Comparison of ENCODE assay signal across 13 cellular contexts in genomic region chr9:129071526-129072131, GRCh38. TPM values are rescaled to one million over a fixed set of nuclear protein-coding genes. Genes with fewer than 3 reads are reported as not detected.
A peak's percentile ranks its signal among the peaks of the same experiment; 100 is the strongest.
DNase-seq lines count a peak whose midpoint lies in the region; ATAC-seq and TF ChIP-seq lines count a peak whose summit lies in the region.
"Had no signal": no experiment of that assay in that cellular context is flagged by ENCODE, and none has a peak within 500 bp of the region (broad histone marks: within the 10 kb centered on the region; RNA-seq: fewer than 3 reads in every experiment).

No MANE protein-coding gene starts in this region.

- no peaks in the 10 kb centered on the region for H3K9me3 Mint-ChIP-seq in endodermal cell

- CTCF ChIA-PET in OCI-LY7 (lab: Charles Lee; ENCODE audit: unreplicated experiment), result no interaction called here

- no peaks in the 10 kb centered on the region for H3K27me3 Mint-ChIP-seq in endodermal cell (ENCODE audit: insufficient read depth)

- POLR2A ChIA-PET in OCI-LY7 (lab: Charles Lee), result no interaction called here

- H3K9me3 ChIP-seq in OCI-LY7 (ENCODE audit: low read length), result no peaks in the 10 kb centered on the region
- H3K9me3 ChIP-seq in endodermal cell (ENCODE audit: control insufficient read depth, low read length), result no peaks in the 10 kb centered on the region
- no peaks in the 10 kb centered on the region for H3K9me3 ChIP-seq in transverse colon

- H3K4me1 Mint-ChIP-seq in endodermal cell, result peaks cover 10% of the 10 kb centered on the region

- H3K9ac ChIP-seq in endodermal cell (ENCODE audit: extremely low read depth, low read length, poor library complexity, severe bottlenecking), result no peak overlapping the region
- H3K9ac ChIP-seq: GM23248 had no signal

- H3K9me2 ChIP-seq in OCI-LY7 (ENCODE audit: insufficient read depth, low read length), result no peaks in the 10 kb centered on the region

- no peak for ATAC-seq in HG02642 (IDR thresholded peaks at IDR 0.05; ENCODE audit: poor library complexity, unreplicated experiment)
- no peak for ATAC-seq in GM21381 (IDR thresholded peaks at IDR 0.05; ENCODE audit: unreplicated experiment)
- ATAC-seq in HG03025 (IDR thresholded peaks at IDR 0.05; ENCODE audit: low FRiP score, unreplicated experiment), result no peak

- no peaks in the 10 kb centered on the region for H4K20me1 ChIP-seq in OCI-LY7 (ENCODE audit: insufficient read depth, low read length)

- H3K36me3 ChIP-seq in OCI-LY7 (ENCODE audit: insufficient read depth, low read length) (peaks cover 13% of the 10 kb centered on the region; the same call in 1 of the 2 replicates), endodermal cell (ENCODE audit: control insufficient read depth, insufficient read depth, low read length) (peaks cover 8% of the 10 kb centered on the region), transverse colon (peaks cover 0 to 14% (median 6%) of the 10 kb centered on the region in 4 donors)

- no peaks in the 10 kb centered on the region for H3K79me2 ChIP-seq in OCI-LY7 (ENCODE audit: insufficient read depth, low read depth, low read length)

- H3K27ac ChIP-seq in OCI-LY7 (ENCODE audit: low read depth, low read length, poor library complexity, severe bottlenecking) (no peak overlapping the region), endodermal cell (ENCODE audit: low read depth, low read length) (peak overlapping the region; percentile 4), transverse colon (no peak overlapping the region)
- H3K27ac ChIP-seq: GM23248 had no signal

- DNase-seq in stimulated activated CD4-positive, alpha-beta T cell treated with anti-CD3 and anti-CD28 coated beads, Interleukin-15, amount 100 ng/mL, for 24 hours, result peak; percentile 14
- DNase-seq in stimulated activated CD4-positive, alpha-beta T cell treated with anti-CD3 and anti-CD28 coated beads, Interleukin-2, amount 100 ng/mL, for 48 hours, result no peak
- peak; percentile 8 for DNase-seq in OCI-LY7 (ENCODE audit: low spot score)
- peak; percentile 90 for DNase-seq in endodermal cell
- peak; percentile 39 for DNase-seq in transverse colon
- DNase-seq: GM23248; MM.1S; NCI-H510A; stimulated activated CD4-positive, alpha-beta T cell treated with anti-CD3 and anti-CD28 coated beads, Interleukin-1b, Interleukin-23, amount 100 ng/mL, for 48 hours; T-helper 9 cell had no signal

- no peak for TF ChIP-seq CTCF in OCI-LY7 (conservative IDR thresholded peaks at IDR 0.05; ENCODE audit: low read length)
- no peak for TF ChIP-seq CTCF in endodermal cell (conservative IDR thresholded peaks at IDR 0.05)
- no peak for TF ChIP-seq CTCF in transverse colon (IDR thresholded peaks at IDR 0.05)

- H3K27ac Mint-ChIP-seq in endodermal cell, result no peak overlapping the region

- H3K27me3 ChIP-seq in endodermal cell (ENCODE audit: control insufficient read depth, insufficient read depth, low read length, poor library complexity, severe bottlenecking), result no peaks in the 10 kb centered on the region
- H3K27me3 ChIP-seq in transverse colon, result no peaks in the 10 kb centered on the region

- WGBS in endodermal cell (ENCODE audit: insufficient coverage in 1 of 2, insufficient read length in 1 of 2), 2 experiments, result 68 to 81% methylated on average over 4 to 10 of the region's 10 CpGs
- 65 to 74% methylated on average over 6 to 9 of the region's 10 CpGs for WGBS in transverse colon (ENCODE audit: low coverage in 1 of 2), 2 donors

- intact Hi-C loops in OCI-LY7 (cut with micrococcal nuclease; ENCODE audit: unreplicated experiment) (no loop called here), transverse colon (cut with DNase I; ENCODE audit: low total_unique reads) (no loop called here)

- peaks cover 9% of the 10 kb centered on the region for H3K36me3 Mint-ChIP-seq in endodermal cell (ENCODE audit: low read depth)

- in situ Hi-C loops in transverse colon (cut with MboI; ENCODE audit: low pct_ligation_motif_present in 1 of 4, low pct_unique_long_range_greater_than_20kb in 1 of 4, low sequenced_read_pairs in 3 of 4), result no loop called here

- H3K4me3 Mint-ChIP-seq in endodermal cell, result no peak overlapping the region

- no peaks in the 10 kb centered on the region for H3K4me1 ChIP-seq in OCI-LY7 (ENCODE audit: insufficient read depth, low read length, poor library complexity, severe bottlenecking)
- no peaks in the 10 kb centered on the region for H3K4me1 ChIP-seq in endodermal cell (ENCODE audit: control insufficient read depth, insufficient read depth, low read length)
- H3K4me1 ChIP-seq in transverse colon, result peaks cover 0 to 11% (median 4%) of the 10 kb centered on the region in 4 donors

- no peak overlapping the region for H3K4me2 ChIP-seq in OCI-LY7 (ENCODE audit: low read length)

- no peak for TF ChIP-seq EP300 in transverse colon (IDR thresholded peaks at IDR 0.05; ENCODE audit: low read depth)

- H2AFZ ChIP-seq in OCI-LY7 (ENCODE audit: low read length), result no peak overlapping the region
- H2AFZ ChIP-seq: GM23248 had no signal

- no peak for TF ChIP-seq POLR2A in transverse colon (IDR thresholded peaks at IDR 0.05)

- TSS peak; percentile 65 for BruUV-seq in OCI-LY7 (replicated peaks; lab: Mats Ljungman, UMichigan)

- H3K4me3 ChIP-seq in OCI-LY7 (ENCODE audit: low read depth, low read length, poor library complexity, severe bottlenecking) (no peak overlapping the region), endodermal cell (ENCODE audit: low read length) (no peak overlapping the region), transverse colon (no peak overlapping the region)
- H3K4me3 ChIP-seq: GM23248 had no signal

RNA-seq across cellular contexts. Expression of gene DOLPP1, which starts 9.3 kb away (rescaled TPM):
- total RNA-seq in OCI-LY7 (2014; rRNA removed; shearing (Covaris generic)), result 15.1 and 16.9 TPM in 2 replicates
- total RNA-seq in OCI-LY7 (2022) (13.5 and 16.9 TPM in 2 replicates), endodermal cell (10 to 100 TPM; 30.1 to 30.4 TPM), transverse colon (10 to 100 TPM; 15.7 to 52.4 (median 38.2) TPM)
- 28.6 TPM for polyA plus RNA-seq in endodermal cell (2013, experiment 1 of 2)
- polyA plus RNA-seq in endodermal cell (2013, experiment 2 of 2), result 25.3 TPM

RNA-seq across cellular contexts. Expression of gene MIGA2, which starts 35.2 kb away (rescaled TPM):
- total RNA-seq in OCI-LY7 (2014; rRNA removed; shearing (Covaris generic)), result 27.7 and 29.2 TPM in 2 replicates
- total RNA-seq in OCI-LY7 (2022) (36.9 and 37.7 TPM in 2 replicates), endodermal cell (10 to 100 TPM; 41.4 to 41.5 TPM), transverse colon (100 to 1,000 TPM in 1 of 4 donors, 10 to 100 TPM in 3; 72.0 to 245 (median 74.0) TPM)
- 23.0 TPM for polyA plus RNA-seq in endodermal cell (2013, experiment 1 of 2)
- 17.8 TPM for polyA plus RNA-seq in endodermal cell (2013, experiment 2 of 2)

RNA-seq across cellular contexts. Expression of gene CRAT, which starts 39.0 kb away (rescaled TPM):
- 0.26 and 1.8 TPM in 2 replicates for total RNA-seq in OCI-LY7 (2014; rRNA removed; shearing (Covaris generic))
- total RNA-seq in OCI-LY7 (2022) (5.3 and 6.5 TPM in 2 replicates), endodermal cell (10 to 100 TPM; 17.2 to 17.5 TPM), transverse colon (100 to 1,000 TPM; 124 to 161 (median 136) TPM)
- polyA plus RNA-seq in endodermal cell (2013, experiment 1 of 2), result 25.3 TPM
- polyA plus RNA-seq in endodermal cell (2013, experiment 2 of 2), result 24.3 TPM

RNA-seq across cellular contexts. Expression of gene PTPA, which starts 39.6 kb away (rescaled TPM):
- 106 and 109 TPM in 2 replicates for total RNA-seq in OCI-LY7 (2014; rRNA removed; shearing (Covaris generic))
- total RNA-seq in OCI-LY7 (2022), result 95.8 and 111 TPM in 2 replicates
- total RNA-seq in endodermal cell, result 100 to 1,000 TPM; 134 to 139 TPM
- 105 TPM for polyA plus RNA-seq in endodermal cell (2013, experiment 1 of 2)
- polyA plus RNA-seq in endodermal cell (2013, experiment 2 of 2), result 96.3 TPM
- 100 to 1,000 TPM in 1 of 4 donors, 10 to 100 TPM in 3; 37.4 to 241 (median 66.5) TPM for total RNA-seq in transverse colon

RNA-seq across cellular contexts. Expression of gene SH3GLB2, which starts 43.5 kb away (rescaled TPM):
- 58.4 and 73.6 TPM in 2 replicates for total RNA-seq in OCI-LY7 (2014; rRNA removed; shearing (Covaris generic))
- total RNA-seq in OCI-LY7 (2022) (92.6 and 95.8 TPM in 2 replicates), endodermal cell (10 to 100 TPM; 86.9 to 98.1 TPM), transverse colon (100 to 1,000 TPM; 184 to 391 (median 224) TPM)
- polyA plus RNA-seq in endodermal cell (2013, experiment 1 of 2), result 82.3 TPM
- 77.3 TPM for polyA plus RNA-seq in endodermal cell (2013, experiment 2 of 2)

Comparison
In these comparisons a context has a peak if more than half of its experiments do, and no peak if none do; other contexts are left out.
1. DNase-seq: peak in stimulated activated CD4-positive, alpha-beta T cell treated with anti-CD3 and anti-CD28 coated beads, Interleukin-15, amount 100 ng/mL, for 24 hours (single experiment), OCI-LY7 (single experiment), endodermal cell (single experiment) and transverse colon (single experiment); none in stimulated activated CD4-positive, alpha-beta T cell treated with anti-CD3 and anti-CD28 coated beads, Interleukin-2, amount 100 ng/mL, for 48 hours (0 of 2).
2. RNA of gene CRAT, which starts 39.0 kb away (total RNA-seq): 124 to 161 TPM in transverse colon; 17.2 to 17.5 TPM in endodermal cell and 0.26 to 6.5 TPM in OCI-LY7; every median in the first group is over 4 times any median in the second.